19 cellular contexts compared by ENCODE assay signal in genomic region chr21:42685954-42686500, GRCh38.
"Had no signal": no experiment of that assay in that cellular context is flagged by ENCODE, and none has a peak within 500 bp of the region (broad histone marks: within the 10 kb centered on the region; RNA-seq: fewer than 3 reads in every experiment).

No MANE protein-coding gene starts in this region.

- H3K4me3 Mint-ChIP-seq: brain, endodermal cell, nephron progenitor cell, WTC11 had no signal

- DNase-seq: activated CD4-positive, alpha-beta T cell treated with anti-CD3 and anti-CD28 coated beads for 4 hours; activated effector memory CD4-positive, alpha-beta T cell treated with anti-CD3 and anti-CD28 coated beads, Interleukin-2, amount 50 U/mL, for 16 hours; activated T-cell treated with anti-CD3 and anti-CD28 coated beads, Interleukin-2, amount 50 U/mL, for 1 hour; endodermal cell; foreskin keratinocyte; hippocampal formation; lower lobe of right lung; nephron progenitor cell; occipital lobe; retina; SIG-M5; spleen; stimulated activated naive CD4-positive, alpha-beta T cell; thyroid gland had no signal

- H3K27me3 Mint-ChIP-seq: brain had no signal

- H3K27me3 ChIP-seq: thyroid gland had no signal

- H3K4me1 Mint-ChIP-seq: endodermal cell, WTC11 had no signal

- H3K9me3 Mint-ChIP-seq: activated naive CD4-positive, alpha-beta T cell treated with anti-CD3 and anti-CD28 coated beads, Interleukin-2, amount 50 U/mL, for 72 hours; endodermal cell; nephron progenitor cell; WTC11 had no signal

- H3K9me3 ChIP-seq: lower lobe of right lung, spleen, thyroid gland had no signal

- H3K36me3 Mint-ChIP-seq: activated naive CD4-positive, alpha-beta T cell treated with anti-CD3 and anti-CD28 coated beads, Interleukin-2, amount 50 U/mL, for 72 hours had no signal

- H3K27ac Mint-ChIP-seq: brain, nephron progenitor cell, WTC11 had no signal

- H3K4me3 ChIP-seq: lower lobe of right lung, spleen, thyroid gland had no signal

- H3K27ac ChIP-seq: epithelial cell of prostate, foreskin keratinocyte, lower lobe of right lung, spleen, thyroid gland had no signal

- H3K4me1 ChIP-seq: foreskin keratinocyte, lower lobe of right lung had no signal

- H3K36me3 ChIP-seq: lower lobe of right lung, thyroid gland had no signal

- ATAC-seq: foreskin keratinocyte, lower lobe of right lung, SK-N-SH treated with all-trans-retinoic acid at 6 μM for 48 hours, WTC11 had no signal
